In genomic region chr12:24232531-24232930, GRCh38 we compare ENCODE assay signal across 25 cellular contexts.
DNase-seq lines count a peak whose midpoint lies in the region; ATAC-seq, FAIRE-seq and TF ChIP-seq lines count a peak whose summit lies in the region.
"Had no signal": no experiment of that assay in that cellular context is flagged by ENCODE, and none has a peak within 500 bp of the region (broad histone marks: within the 10 kb centered on the region; RNA-seq: fewer than 3 reads in every experiment).

No MANE protein-coding gene starts in this region.

- no peak overlapping the region for H3K27ac ChIP-seq in foreskin keratinocyte
- no peak overlapping the region for H3K27ac ChIP-seq in psoas muscle
- H3K27ac ChIP-seq: A549; BLaER1 treated with 17β-estradiol and CSF1 and Interleukin-3, amounts not matched to agents 10 nM and 100 nM; GM23248 had no signal

- peaks cover 2% of the 10 kb centered on the region for H3K4me1 ChIP-seq in foreskin keratinocyte
- H3K4me1 ChIP-seq in psoas muscle = no peaks in the 10 kb centered on the region
- H3K4me1 ChIP-seq: A549, BE2C had no signal

- WGBS in psoas muscle, 3 donors = 85 to 93% (median 89%) methylated on average over 2 of the region's 2 CpGs

- H3K4me3 Mint-ChIP-seq in activated naive CD8-positive, alpha-beta T cell treated with anti-CD3 and anti-CD28 coated beads for 36 hours = no peak overlapping the region
- H3K4me3 Mint-ChIP-seq: CD14-positive monocyte; CD4-positive, alpha-beta T cell; CD8-positive, alpha-beta memory T cell had no signal

- TF ChIP-seq CTCF in bronchial epithelial cell (IDR thresholded peaks at IDR 0.05; ENCODE audit: insufficient read depth, low read length, severe bottlenecking) = no peak
- no peak for TF ChIP-seq CTCF in foreskin keratinocyte (conservative IDR thresholded peaks at IDR 0.05)
- TF ChIP-seq CTCF in psoas muscle (IDR thresholded peaks at IDR 0.05) = no peak

- H3K4me3 ChIP-seq in bronchial epithelial cell (ENCODE audit: low read depth, low read length) (no peak overlapping the region), psoas muscle (no peak overlapping the region)
- H3K4me3 ChIP-seq: A549; BLaER1 treated with 17β-estradiol and CSF1 and Interleukin-3, amounts not matched to agents 10 nM and 100 nM; GM23248 had no signal

- FAIRE-seq in bronchial epithelial cell (lab: Jason Lieb, UNC) (no peak), HTR-8/SVneo (lab: Jason Lieb, UNC) (no peak)
- FAIRE-seq: A549, G401.6, GM12892, H1 had no signal

- DNase-seq in ELR (ENCODE audit: low read depth) (peak; percentile 15), bronchial epithelial cell (ENCODE audit: low read depth) (peak; percentile 62), foreskin keratinocyte (peak in 1 of 2 donors; percentile 50), kidney tubule cell (ENCODE audit: low spot score) (peak; percentile 5), NCI-H748 (lab: John Stamatoyannopoulos, UW; ENCODE audit: unreplicated experiment) (no peak), psoas muscle (no peak), HTR-8/SVneo (ENCODE audit: insufficient read length, low spot score) (no peak)
- DNase-seq in activated naive CD8-positive, alpha-beta T cell treated with anti-CD3 and anti-CD28 coated beads for 36 hours = no peak
- DNase-seq: 8988T; ACHN; AML-193; BE2C; CD4-positive, alpha-beta T cell; CD8-positive, alpha-beta memory T cell; DMS53; DMS79 treated with DMSO at 0.1 percent for 48 hours; GM23248; H7; HCEC 1CT had no signal

- no peaks in the 10 kb centered on the region for H3K36me3 ChIP-seq in bronchial epithelial cell (ENCODE audit: control insufficient read depth, insufficient read depth, low read length)
- H3K36me3 ChIP-seq in psoas muscle (ENCODE audit: insufficient read depth in 1 of 2, low read depth in 1 of 2) = no peaks in the 10 kb centered on the region
- H3K36me3 ChIP-seq: BE2C; BLaER1 treated with 17β-estradiol and CSF1 and Interleukin-3, amounts not matched to agents 10 nM and 100 nM had no signal

- intact Hi-C loops in psoas muscle (cut with DNase I) = no loop called here

- ATAC-seq in foreskin keratinocyte (peak; percentile 27), psoas muscle (no peak)
- ATAC-seq: A549 had no signal

- peaks cover 1% of the 10 kb centered on the region for H3K9me3 Mint-ChIP-seq in activated naive CD8-positive, alpha-beta T cell treated with anti-CD3 and anti-CD28 coated beads for 36 hours

- no peaks in the 10 kb centered on the region for H3K27me3 Mint-ChIP-seq in activated naive CD8-positive, alpha-beta T cell treated with anti-CD3 and anti-CD28 coated beads for 36 hours
- H3K27me3 Mint-ChIP-seq: CD4-positive, alpha-beta T cell; CD8-positive, alpha-beta memory T cell had no signal

- no peaks in the 10 kb centered on the region for H3K36me3 Mint-ChIP-seq in activated naive CD8-positive, alpha-beta T cell treated with anti-CD3 and anti-CD28 coated beads for 36 hours
- H3K36me3 Mint-ChIP-seq: CD14-positive monocyte; CD8-positive, alpha-beta memory T cell had no signal

- H3K27me3 ChIP-seq in bronchial epithelial cell (ENCODE audit: control insufficient read depth, insufficient read depth, low read length) (no peaks in the 10 kb centered on the region), foreskin keratinocyte (no peaks in the 10 kb centered on the region), psoas muscle (ENCODE audit: insufficient read depth in 3 of 3, low read length in 2 of 3) (no peaks in the 10 kb centered on the region)
- H3K27me3 ChIP-seq: BE2C; BLaER1 treated with 17β-estradiol and CSF1 and Interleukin-3, amounts not matched to agents 10 nM and 100 nM had no signal

- H3K9me3 ChIP-seq in psoas muscle = no peaks in the 10 kb centered on the region
- H3K9me3 ChIP-seq: A549; BE2C; BLaER1 treated with 17β-estradiol and CSF1 and Interleukin-3, amounts not matched to agents 10 nM and 100 nM had no signal

- no peak overlapping the region for H3K27ac Mint-ChIP-seq in activated naive CD8-positive, alpha-beta T cell treated with anti-CD3 and anti-CD28 coated beads for 36 hours
- H3K27ac Mint-ChIP-seq: CD14-positive monocyte; CD4-positive, alpha-beta T cell; CD8-positive, alpha-beta memory T cell had no signal

- H3K4me1 Mint-ChIP-seq in activated naive CD8-positive, alpha-beta T cell treated with anti-CD3 and anti-CD28 coated beads for 36 hours = no peaks in the 10 kb centered on the region
- H3K4me1 Mint-ChIP-seq: CD8-positive, alpha-beta memory T cell had no signal

Comparison
In these comparisons a context has a peak if more than half of its experiments do, and no peak if none do; other contexts are left out.
1. DNase-seq: peak in ELR (single experiment), bronchial epithelial cell (single experiment) and kidney tubule cell (single experiment); none in NCI-H748 (single experiment), activated naive CD8-positive, alpha-beta T cell treated with anti-CD3 and anti-CD28 coated beads for 36 hours (single experiment), psoas muscle (0 of 2) and HTR-8/SVneo (single experiment).